20 cellular contexts compared by ENCODE assay signal in genomic region chr20:1435337-1435699, GRCh38. TPM values are rescaled to one million over a fixed set of nuclear protein-coding genes. Genes with fewer than 3 reads are reported as not detected.
A peak's percentile ranks its signal among the peaks of the same experiment; 100 is the strongest.
DNase-seq lines count a peak whose midpoint lies in the region; ATAC-seq and TF ChIP-seq lines count a peak whose summit lies in the region.
"Had no signal": no experiment of that assay in that cellular context is flagged by ENCODE, and none has a peak within 500 bp of the region (broad histone marks: within the 10 kb centered on the region; RNA-seq: fewer than 3 reads in every experiment).

No MANE protein-coding gene starts in this region.

- H3K36me3 ChIP-seq in KMS-11 (ENCODE audit: insufficient read depth) (no peaks in the 10 kb centered on the region), tibial nerve (peaks cover 0 to 26% (median 0%) of the 10 kb centered on the region in 3 donors)
- H3K36me3 ChIP-seq: Peyer's patch had no signal

- no peak for TF ChIP-seq EP300 in tibial nerve (IDR thresholded peaks at IDR 0.05)

- no peak overlapping the region for H3K4me3 ChIP-seq in KMS-11 (IDR thresholded peaks at IDR 0.05; ENCODE audit: insufficient read depth, low read depth, low read length)
- no peak overlapping the region for H3K4me3 ChIP-seq in tibial nerve
- H3K4me3 ChIP-seq: left ventricle myocardium inferior, Peyer's patch, skin epidermis, upper lobe of left lung had no signal

- H3K4me1 Mint-ChIP-seq in activated naive CD8-positive, alpha-beta T cell treated with anti-CD3 and anti-CD28 coated beads, Interleukin-2, amount 50 U/mL, for 24 hours = peaks cover 30% of the 10 kb centered on the region
- peaks cover 23% of the 10 kb centered on the region for H3K4me1 Mint-ChIP-seq in activated naive CD8-positive, alpha-beta T cell treated with anti-CD3 and anti-CD28 coated beads for 36 hours
- peaks cover 29% of the 10 kb centered on the region for H3K4me1 Mint-ChIP-seq in central memory CD8-positive, alpha-beta T cell
- peaks cover 47% of the 10 kb centered on the region for H3K4me1 Mint-ChIP-seq in stimulated activated memory B cell treated with anti-CD40 and anti-IgM and Interleukin-4, amounts not matched to agents 10 μg/mL and 1 μg/mL and 100 μg/mL, for 72 hours

- H3K4me2 ChIP-seq in KMS-11 = peak overlapping the region; percentile 23; the same call in 1 of the 2 replicates

- no peak for DNase-seq in activated naive CD8-positive, alpha-beta T cell treated with anti-CD3 and anti-CD28 coated beads, Interleukin-2, amount 50 U/mL, for 24 hours
- DNase-seq in activated naive CD8-positive, alpha-beta T cell treated with anti-CD3 and anti-CD28 coated beads for 36 hours = no peak
- DNase-seq in central memory CD8-positive, alpha-beta T cell (ENCODE audit: low spot score in 2 of 2) = no peak
- DNase-seq in tibial nerve (ENCODE audit: low spot score in 2 of 2) = no peak
- DNase-seq in NK-92 (lab: John Stamatoyannopoulos, UW; ENCODE audit: unreplicated experiment) = no peak
- DNase-seq: activated gamma-delta T cell, glutamatergic neuron, left ventricle myocardium inferior, midbrain, NCI-H1694 treated with DMSO at 0.1 percent for 48 hours had no signal

- peak overlapping the region; percentile 51 for H3K4me3 Mint-ChIP-seq in activated naive CD8-positive, alpha-beta T cell treated with anti-CD3 and anti-CD28 coated beads, Interleukin-2, amount 50 U/mL, for 24 hours
- no peak overlapping the region for H3K4me3 Mint-ChIP-seq in activated naive CD8-positive, alpha-beta T cell treated with anti-CD3 and anti-CD28 coated beads for 36 hours
- peak overlapping the region; percentile 31 for H3K4me3 Mint-ChIP-seq in central memory CD8-positive, alpha-beta T cell
- H3K4me3 Mint-ChIP-seq in stimulated activated memory B cell treated with anti-CD40 and anti-IgM and Interleukin-4, amounts not matched to agents 10 μg/mL and 1 μg/mL and 100 μg/mL, for 72 hours = no peak overlapping the region
- H3K4me3 Mint-ChIP-seq: activated CD4-positive, alpha-beta memory T cell treated with anti-CD3 and anti-CD28 coated beads for 36 hours had no signal

- no peaks in the 10 kb centered on the region for H4K20me1 ChIP-seq in KMS-11 (ENCODE audit: insufficient read depth)

- H3K27ac Mint-ChIP-seq in activated naive CD8-positive, alpha-beta T cell treated with anti-CD3 and anti-CD28 coated beads, Interleukin-2, amount 50 U/mL, for 24 hours = peak overlapping the region; percentile 82
- no peak overlapping the region for H3K27ac Mint-ChIP-seq in activated naive CD8-positive, alpha-beta T cell treated with anti-CD3 and anti-CD28 coated beads for 36 hours
- H3K27ac Mint-ChIP-seq in central memory CD8-positive, alpha-beta T cell (ENCODE audit: low read depth) = no peak overlapping the region
- peak overlapping the region; percentile 22 for H3K27ac Mint-ChIP-seq in stimulated activated memory B cell treated with anti-CD40 and anti-IgM and Interleukin-4, amounts not matched to agents 10 μg/mL and 1 μg/mL and 100 μg/mL, for 72 hours
- H3K27ac Mint-ChIP-seq: activated CD4-positive, alpha-beta memory T cell treated with anti-CD3 and anti-CD28 coated beads for 36 hours; T-cell had no signal

- H3K4me1 ChIP-seq in KMS-11 (ENCODE audit: low read depth, poor library complexity, severe bottlenecking) = peaks cover 23% of the 10 kb centered on the region
- no peaks in the 10 kb centered on the region for H3K4me1 ChIP-seq in tibial nerve
- H3K4me1 ChIP-seq: left ventricle myocardium inferior had no signal

- H3K27ac ChIP-seq in KMS-11 = no peak overlapping the region
- H3K27ac ChIP-seq in tibial nerve = no peak overlapping the region
- H3K27ac ChIP-seq: left ventricle myocardium inferior, Peyer's patch, skin epidermis had no signal

- no peaks in the 10 kb centered on the region for H3K9me3 ChIP-seq in tibial nerve
- H3K9me3 ChIP-seq: left ventricle myocardium inferior, Peyer's patch, upper lobe of left lung had no signal

- H3K9me3 Mint-ChIP-seq in activated naive CD8-positive, alpha-beta T cell treated with anti-CD3 and anti-CD28 coated beads, Interleukin-2, amount 50 U/mL, for 24 hours = no peaks in the 10 kb centered on the region
- H3K9me3 Mint-ChIP-seq in activated naive CD8-positive, alpha-beta T cell treated with anti-CD3 and anti-CD28 coated beads for 36 hours = no peaks in the 10 kb centered on the region
- H3K9me3 Mint-ChIP-seq in central memory CD8-positive, alpha-beta T cell = no peaks in the 10 kb centered on the region
- no peaks in the 10 kb centered on the region for H3K9me3 Mint-ChIP-seq in stimulated activated memory B cell treated with anti-CD40 and anti-IgM and Interleukin-4, amounts not matched to agents 10 μg/mL and 1 μg/mL and 100 μg/mL, for 72 hours
- H3K9me3 Mint-ChIP-seq: activated CD4-positive, alpha-beta memory T cell treated with anti-CD3 and anti-CD28 coated beads for 36 hours; T-cell had no signal

- TF ChIP-seq CTCF in KMS-11 (conservative IDR thresholded peaks at IDR 0.05; ENCODE audit: low read depth, low read length) (no peak), tibial nerve (IDR thresholded peaks at IDR 0.05) (no peak)

- peaks cover 5% of the 10 kb centered on the region for H3K36me3 Mint-ChIP-seq in activated naive CD8-positive, alpha-beta T cell treated with anti-CD3 and anti-CD28 coated beads, Interleukin-2, amount 50 U/mL, for 24 hours (ENCODE audit: low read depth)
- peaks cover 13% of the 10 kb centered on the region for H3K36me3 Mint-ChIP-seq in activated naive CD8-positive, alpha-beta T cell treated with anti-CD3 and anti-CD28 coated beads for 36 hours
- peaks cover 9% of the 10 kb centered on the region for H3K36me3 Mint-ChIP-seq in central memory CD8-positive, alpha-beta T cell (ENCODE audit: insufficient read depth)
- peaks cover 12% of the 10 kb centered on the region for H3K36me3 Mint-ChIP-seq in stimulated activated memory B cell treated with anti-CD40 and anti-IgM and Interleukin-4, amounts not matched to agents 10 μg/mL and 1 μg/mL and 100 μg/mL, for 72 hours
- H3K36me3 Mint-ChIP-seq: naive thymus-derived CD8-positive, alpha-beta T cell had no signal

- TF ChIP-seq POLR2A in tibial nerve (IDR thresholded peaks at IDR 0.05) = no peak

- no peak overlapping the region for H2AFZ ChIP-seq in KMS-11 (ENCODE audit: low read depth)

- no peak for ATAC-seq in activated naive CD8-positive, alpha-beta T cell treated with anti-CD3 and anti-CD28 coated beads, Interleukin-2, amount 50 U/mL, for 24 hours
- no peak for ATAC-seq in central memory CD8-positive, alpha-beta T cell (replicated peaks; ENCODE audit: extremely low read depth, poor library complexity, severe bottlenecking)
- ATAC-seq in stimulated activated memory B cell treated with anti-CD40 and anti-IgM and Interleukin-4, amounts not matched to agents 10 μg/mL and 1 μg/mL and 100 μg/mL, for 72 hours = no peak
- no peak for ATAC-seq in HG02870 (IDR thresholded peaks at IDR 0.05; ENCODE audit: unreplicated experiment)

- H3K27me3 Mint-ChIP-seq in activated naive CD8-positive, alpha-beta T cell treated with anti-CD3 and anti-CD28 coated beads, Interleukin-2, amount 50 U/mL, for 24 hours = no peaks in the 10 kb centered on the region
- no peaks in the 10 kb centered on the region for H3K27me3 Mint-ChIP-seq in activated naive CD8-positive, alpha-beta T cell treated with anti-CD3 and anti-CD28 coated beads for 36 hours
- peaks cover 28% of the 10 kb centered on the region for H3K27me3 Mint-ChIP-seq in central memory CD8-positive, alpha-beta T cell
- no peaks in the 10 kb centered on the region for H3K27me3 Mint-ChIP-seq in stimulated activated memory B cell treated with anti-CD40 and anti-IgM and Interleukin-4, amounts not matched to agents 10 μg/mL and 1 μg/mL and 100 μg/mL, for 72 hours
- H3K27me3 Mint-ChIP-seq: activated CD4-positive, alpha-beta memory T cell treated with anti-CD3 and anti-CD28 coated beads for 36 hours; naive thymus-derived CD8-positive, alpha-beta T cell; T-cell had no signal

- H3K27me3 ChIP-seq in KMS-11 (ENCODE audit: insufficient read depth, low read depth) (no peaks in the 10 kb centered on the region), tibial nerve (no peaks in the 10 kb centered on the region)
- H3K27me3 ChIP-seq: Peyer's patch, upper lobe of left lung had no signal

- H3K79me2 ChIP-seq in KMS-11 (ENCODE audit: insufficient read depth, low read depth) = no peaks in the 10 kb centered on the region

- no peak overlapping the region for H3K9ac ChIP-seq in KMS-11

RNA-seq across cellular contexts. Expression of gene NSFL1C, which starts 31.3 kb away (rescaled TPM):
- 10 to 100 TPM; 94.6 to 96.2 TPM for total RNA-seq in activated naive CD8-positive, alpha-beta T cell treated with anti-CD3 and anti-CD28 coated beads for 36 hours
- 10 to 100 TPM; 31.0 to 71.4 (median 49.9) TPM for total RNA-seq in tibial nerve

RNA-seq across cellular contexts. Expression of gene FKBP1A, which starts 42.5 kb away (rescaled TPM):
- 100 to 1,000 TPM; 315 to 324 TPM for total RNA-seq in activated naive CD8-positive, alpha-beta T cell treated with anti-CD3 and anti-CD28 coated beads for 36 hours
- 100 to 1,000 TPM in 3 of 4 donors, 10 to 100 TPM in 1; 92.2 to 172 (median 130) TPM for total RNA-seq in tibial nerve

RNA-seq across cellular contexts. Expression of gene SIRPB2, which starts 55.9 kb away (rescaled TPM):
- not detected for total RNA-seq in activated naive CD8-positive, alpha-beta T cell treated with anti-CD3 and anti-CD28 coated beads for 36 hours
- 10 to 100 TPM in 2 of 4 donors, 1 to 10 TPM in 2; 3.9 to 28.5 (median 10.5) TPM for total RNA-seq in tibial nerve
- total RNA-seq: activated CD4-positive, alpha-beta memory T cell treated with anti-CD3 and anti-CD28 coated beads for 36 hours; naive thymus-derived CD8-positive, alpha-beta T cell; osteocyte had no signal

Comparison
In these comparisons a context has a peak if more than half of its experiments do, and no peak if none do; other contexts are left out.
1. H3K27ac Mint-ChIP-seq: peak in activated naive CD8-positive, alpha-beta T cell treated with anti-CD3 and anti-CD28 coated beads, Interleukin-2, amount 50 U/mL, for 24 hours (single experiment) and stimulated activated memory B cell treated with anti-CD40 and anti-IgM and Interleukin-4, amounts not matched to agents 10 μg/mL and 1 μg/mL and 100 μg/mL, for 72 hours (single experiment); none in activated naive CD8-positive, alpha-beta T cell treated with anti-CD3 and anti-CD28 coated beads for 36 hours (single experiment) and central memory CD8-positive, alpha-beta T cell (single experiment).
2. H3K4me3 Mint-ChIP-seq: peak in activated naive CD8-positive, alpha-beta T cell treated with anti-CD3 and anti-CD28 coated beads, Interleukin-2, amount 50 U/mL, for 24 hours (single experiment) and central memory CD8-positive, alpha-beta T cell (single experiment); none in activated naive CD8-positive, alpha-beta T cell treated with anti-CD3 and anti-CD28 coated beads for 36 hours (single experiment) and stimulated activated memory B cell treated with anti-CD40 and anti-IgM and Interleukin-4, amounts not matched to agents 10 μg/mL and 1 μg/mL and 100 μg/mL, for 72 hours (single experiment).
3. RNA of gene SIRPB2, which starts 55.9 kb away (total RNA-seq): 3.9 to 28.5 TPM in tibial nerve; not detected in activated naive CD8-positive, alpha-beta T cell treated with anti-CD3 and anti-CD28 coated beads for 36 hours; every median in the first group is over 4 times any median in the second.